Comparison of ENCODE assay signal across 8 cellular contexts in the genomic region with DNA sequence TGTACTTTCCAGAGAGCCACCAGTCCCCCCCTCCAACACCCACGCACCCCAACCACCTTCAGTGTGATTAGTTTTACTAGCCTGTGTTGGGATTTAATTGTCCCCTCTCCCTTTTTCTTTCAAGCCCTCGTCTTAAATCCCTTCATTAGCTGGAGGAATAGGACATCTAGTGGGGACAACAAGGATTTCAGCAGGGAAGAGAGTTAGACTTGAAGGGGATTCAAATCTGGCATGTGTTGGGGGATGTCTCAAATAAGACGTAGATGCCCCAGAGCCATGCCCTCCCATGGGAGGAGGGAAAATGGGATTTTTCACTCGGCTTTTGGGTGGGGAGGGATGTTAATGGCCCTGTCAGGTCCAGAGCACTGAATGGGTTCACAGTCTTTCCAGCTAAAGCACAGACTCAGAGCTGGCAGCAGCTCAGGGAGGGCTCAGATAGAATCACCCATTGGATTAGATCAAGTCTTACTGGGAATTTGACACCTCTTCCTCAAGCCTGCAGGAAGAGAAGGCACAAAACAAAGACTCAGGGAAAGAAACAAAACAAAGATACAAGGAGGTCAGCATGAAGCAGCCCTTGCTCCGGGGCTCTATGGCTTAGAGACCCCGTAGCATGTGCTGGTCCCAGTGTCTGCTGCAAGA. TPM values are rescaled to one million over a fixed set of nuclear protein-coding genes. Genes with fewer than 3 reads are reported as not detected.
A peak's percentile ranks its signal among the peaks of the same experiment; 100 is the strongest.
DNase-seq lines count a peak whose midpoint lies in the region; ATAC-seq and TF ChIP-seq lines count a peak whose summit lies in the region.

No MANE protein-coding gene starts in this region.

- peaks cover 6% of the 10 kb centered on the region for H3K4me1 Mint-ChIP-seq in CD8-positive, alpha-beta T cell (ENCODE audit: low read depth)

- H3K27ac Mint-ChIP-seq in CD8-positive, alpha-beta T cell = no peak overlapping the region

- H3K9me3 Mint-ChIP-seq in CD8-positive, alpha-beta T cell = no peaks in the 10 kb centered on the region

- peak; percentile 66 for DNase-seq in NCI-H2227 (lab: John Stamatoyannopoulos, UW; ENCODE audit: unreplicated experiment)
- DNase-seq in dermis blood vessel endothelial cell = peak; percentile 81
- DNase-seq in pons (ENCODE audit: low spot score) = peak; percentile 29
- no peak for DNase-seq in omental fat pad (ENCODE audit: low spot score)
- no peak for DNase-seq in CD8-positive, alpha-beta T cell
- DNase-seq in middle frontal gyrus (ENCODE audit: extremely low spot score, low spot score) = no peak
- DNase-seq in KG1 (lab: John Stamatoyannopoulos, UW) = no peak

- POLR2A ChIA-PET in CD8-positive, alpha-beta T cell (lab: Charles Lee) = interaction anchor here (1.0 to 1.8 kb wide), 2 partner anchors 112 to 268 kb away, joined by 3 to 4 read pairs; no protein-coding TSS in a partner anchor

- no peak overlapping the region for H3K27ac ChIP-seq in CD8-positive, alpha-beta T cell (ENCODE audit: low read depth, low read length)

- peaks cover 12% of the 10 kb centered on the region for H3K27me3 ChIP-seq in CD8-positive, alpha-beta T cell (ENCODE audit: insufficient read depth, low read length)

- no peak for ATAC-seq in omental fat pad (ENCODE audit: low FRiP score)
- no peak for ATAC-seq in CD8-positive, alpha-beta T cell

- TF ChIP-seq CTCF in GM12875 (IDR thresholded peaks at IDR 0.05; ENCODE audit: borderline replicate concordance, insufficient read depth, low read depth, low read length) (0 out of 2 replicates have a peak, but pooled peaks have one; percentile 5), omental fat pad (IDR thresholded peaks at IDR 0.05) (no peak)
- TF ChIP-seq CTCF in CD8-positive, alpha-beta T cell (IDR thresholded peaks at IDR 0.05) = no peak

- peaks cover 39% of the 10 kb centered on the region for H3K27me3 Mint-ChIP-seq in CD8-positive, alpha-beta T cell (ENCODE audit: low read depth)

- no peak overlapping the region for H3K4me3 Mint-ChIP-seq in CD8-positive, alpha-beta T cell

- no peaks in the 10 kb centered on the region for H3K9me3 ChIP-seq in CD8-positive, alpha-beta T cell (ENCODE audit: low read length)

- CTCF ChIA-PET in CD8-positive, alpha-beta T cell (lab: Charles Lee) = interaction anchor here (0.7 to 15.3 kb wide), 30 partner anchors 10 to 511 kb away, joined by 3 to 343 read pairs (median 8); partner anchors contain the start of genes LSP1, SYT8 and TNNI2

- no peaks in the 10 kb centered on the region for H3K36me3 ChIP-seq in CD8-positive, alpha-beta T cell (ENCODE audit: insufficient read depth, low read length)

- H3K4me3 ChIP-seq in GM12875 (ENCODE audit: low read depth, low read length) = no peak overlapping the region
- no peak overlapping the region for H3K4me3 ChIP-seq in CD8-positive, alpha-beta T cell (ENCODE audit: low read depth, low read length)

- peaks cover 6% of the 10 kb centered on the region for H3K4me1 ChIP-seq in CD8-positive, alpha-beta T cell (ENCODE audit: insufficient read depth, low read length)

- intact Hi-C loops in CD8-positive, alpha-beta T cell (cut with DNase I, micrococcal nuclease) = loop anchor here (2.0 to 10.0 kb wide), 3 partner anchors 236 to 498 kb away; partner anchors contain the start of genes LSP1 (in 1 of the 2) and TNNT3 (in 1 of the 2)

- no peaks in the 10 kb centered on the region for H3K36me3 Mint-ChIP-seq in CD8-positive, alpha-beta T cell

RNA-seq across cellular contexts. Expression of gene INS, which starts 10.7 kb away (rescaled TPM):
- total RNA-seq in dermis blood vessel endothelial cell (not detected in 2 replicates), omental fat pad (not detected)
- not detected for total RNA-seq in CD8-positive, alpha-beta T cell

RNA-seq across cellular contexts. Expression of gene IGF2, which starts 11.1 kb away (rescaled TPM):
- total RNA-seq in dermis blood vessel endothelial cell (3.5 and 11.2 TPM in 2 replicates), omental fat pad (10 to 100 TPM; 44.6 to 69.4 (median 52.3) TPM)
- total RNA-seq in CD8-positive, alpha-beta T cell = not detected

RNA-seq across cellular contexts. Expression of gene TH, which starts 21.3 kb away (rescaled TPM):
- total RNA-seq in dermis blood vessel endothelial cell = not detected in 2 replicates
- total RNA-seq in omental fat pad = not detected
- total RNA-seq in CD8-positive, alpha-beta T cell = not detected

Comparison
In these comparisons a context has a peak if more than half of its experiments do, and no peak if none do; other contexts are left out.
1. DNase-seq: peak in NCI-H2227 (single experiment), dermis blood vessel endothelial cell (single experiment) and pons (single experiment); none in omental fat pad (single experiment), CD8-positive, alpha-beta T cell (0 of 7), middle frontal gyrus (single experiment) and KG1 (single experiment).